13 cellular contexts compared by ENCODE assay signal in genomic region chr2:72895759-72896281, GRCh38. TPM values are rescaled to one million over a fixed set of nuclear protein-coding genes. Genes with fewer than 3 reads are reported as not detected.
A peak's percentile ranks its signal among the peaks of the same experiment; 100 is the strongest.
DNase-seq lines count a peak whose midpoint lies in the region; ATAC-seq and TF ChIP-seq lines count a peak whose summit lies in the region.
"Had no signal": no experiment of that assay in that cellular context is flagged by ENCODE, and none has a peak within 500 bp of the region (broad histone marks: within the 10 kb centered on the region; RNA-seq: fewer than 3 reads in every experiment).

No MANE protein-coding gene starts in this region.

- H3K27me3 ChIP-seq in OCI-LY3 (ENCODE audit: low read depth, low read length) = no peaks in the 10 kb centered on the region
- peaks cover 64% of the 10 kb centered on the region for H3K27me3 ChIP-seq in neural progenitor cell
- peaks cover 10% of the 10 kb centered on the region for H3K27me3 ChIP-seq in A673 (replicated peaks; ENCODE audit: insufficient read depth, low read depth, low read length, poor library complexity)

- H3F3A ChIP-seq in neural progenitor cell (ENCODE audit: low read depth) = peaks cover 15% of the 10 kb centered on the region

- POLR2A ChIA-PET in A673 (lab: Charles Lee; ENCODE audit: low non-redundant PET) = no interaction called here

- DNase-seq in DMS 273 (lab: John Stamatoyannopoulos, UW; ENCODE audit: unreplicated experiment) (peak; percentile 82), fibroblast of the conjunctiva (ENCODE audit: low read depth) (peak; percentile 10), neural progenitor cell (ENCODE audit: low spot score) (peak; percentile 53), UCSD-AML1 (lab: John Stamatoyannopoulos, UW; ENCODE audit: unreplicated experiment) (no peak), A673 (ENCODE audit: low spot score) (no peak)
- DNase-seq: activated B cell treated with CpG ODN at 0.5 μM for 24 hours; activated naive CD8-positive, alpha-beta T cell treated with anti-CD3 and anti-CD28 coated beads, Interleukin-2, amount 50 U/mL, for 24 hours; CD4-positive, CD25-positive, alpha-beta regulatory T cell; gastrocnemius medialis; H9 had no signal

- H3K9ac ChIP-seq in OCI-LY3 (ENCODE audit: low read length) (no peak overlapping the region), neural progenitor cell (no peak overlapping the region)

- TF ChIP-seq CTCF in OCI-LY3 (IDR thresholded peaks at IDR 0.05; ENCODE audit: low read depth, low read length) (no peak), neural progenitor cell (IDR thresholded peaks at IDR 0.05) (no peak), A673 (conservative IDR thresholded peaks at IDR 0.05; ENCODE audit: low read depth, low read length) (no peak)

- BruUV-seq in A673 (replicated peaks; lab: Mats Ljungman, UMichigan) = no TSS peak

- no peak overlapping the region for H3K4me3 Mint-ChIP-seq in neural progenitor cell
- H3K4me3 Mint-ChIP-seq in stimulated activated memory B cell treated with anti-CD40 and anti-IgM and Interleukin-4, amounts not matched to agents 10 μg/mL and 1 μg/mL and 100 μg/mL, for 72 hours = no peak overlapping the region
- H3K4me3 Mint-ChIP-seq: activated B cell treated with CpG ODN at 0.5 μM for 24 hours; activated naive CD8-positive, alpha-beta T cell treated with anti-CD3 and anti-CD28 coated beads, Interleukin-2, amount 50 U/mL, for 24 hours; CD4-positive, CD25-positive, alpha-beta regulatory T cell; H9 had no signal

- no peaks in the 10 kb centered on the region for H3K36me3 Mint-ChIP-seq in neural progenitor cell
- no peaks in the 10 kb centered on the region for H3K36me3 Mint-ChIP-seq in stimulated activated memory B cell treated with anti-CD40 and anti-IgM and Interleukin-4, amounts not matched to agents 10 μg/mL and 1 μg/mL and 100 μg/mL, for 72 hours

- no peak for ATAC-seq in HG03469 (IDR thresholded peaks at IDR 0.05; ENCODE audit: unreplicated experiment)
- ATAC-seq in stimulated activated memory B cell treated with anti-CD40 and anti-IgM and Interleukin-4, amounts not matched to agents 10 μg/mL and 1 μg/mL and 100 μg/mL, for 72 hours = no peak
- ATAC-seq: activated naive CD8-positive, alpha-beta T cell treated with anti-CD3 and anti-CD28 coated beads, Interleukin-2, amount 50 U/mL, for 24 hours had no signal

- CTCF ChIA-PET in A673 (lab: Charles Lee) = interaction anchor here (0.9 kb wide), 1 partner anchor 282 kb away, joined by 3 read pairs; no protein-coding TSS in a partner anchor

- no peak overlapping the region for H3K27ac Mint-ChIP-seq in neural progenitor cell
- H3K27ac Mint-ChIP-seq in stimulated activated memory B cell treated with anti-CD40 and anti-IgM and Interleukin-4, amounts not matched to agents 10 μg/mL and 1 μg/mL and 100 μg/mL, for 72 hours = no peak overlapping the region
- H3K27ac Mint-ChIP-seq: activated B cell treated with CpG ODN at 0.5 μM for 24 hours; activated naive CD8-positive, alpha-beta T cell treated with anti-CD3 and anti-CD28 coated beads, Interleukin-2, amount 50 U/mL, for 24 hours; CD4-positive, CD25-positive, alpha-beta regulatory T cell; H9 had no signal

- H3K27me3 Mint-ChIP-seq in neural progenitor cell (ENCODE audit: insufficient read depth, low read depth) = peaks cover 42% of the 10 kb centered on the region
- peaks cover 75% of the 10 kb centered on the region for H3K27me3 Mint-ChIP-seq in stimulated activated memory B cell treated with anti-CD40 and anti-IgM and Interleukin-4, amounts not matched to agents 10 μg/mL and 1 μg/mL and 100 μg/mL, for 72 hours

- no peaks in the 10 kb centered on the region for H3K9me3 Mint-ChIP-seq in neural progenitor cell
- H3K9me3 Mint-ChIP-seq in stimulated activated memory B cell treated with anti-CD40 and anti-IgM and Interleukin-4, amounts not matched to agents 10 μg/mL and 1 μg/mL and 100 μg/mL, for 72 hours = no peaks in the 10 kb centered on the region
- H3K9me3 Mint-ChIP-seq: activated B cell treated with CpG ODN at 0.5 μM for 24 hours; activated naive CD8-positive, alpha-beta T cell treated with anti-CD3 and anti-CD28 coated beads, Interleukin-2, amount 50 U/mL, for 24 hours; H9 had no signal

- H3K4me1 ChIP-seq in OCI-LY3 (ENCODE audit: low read length) (peaks cover 31% of the 10 kb centered on the region), neural progenitor cell (peaks cover 29% of the 10 kb centered on the region), A673 (ENCODE audit: insufficient read depth, low read length, poor library complexity, severe bottlenecking) (no peaks in the 10 kb centered on the region)

- intact Hi-C loops in A673 (cut with micrococcal nuclease; ENCODE audit: unreplicated experiment) = loop anchor here (10.0 kb wide), 1 partner anchor 189 kb away; no protein-coding TSS in a partner anchor

- H3K9me3 ChIP-seq in OCI-LY3 (ENCODE audit: insufficient read depth, low read length) (no peaks in the 10 kb centered on the region), neural progenitor cell (ENCODE audit: low read depth) (no peaks in the 10 kb centered on the region), A673 (ENCODE audit: low read depth, low read length, poor library complexity, severe bottlenecking) (no peaks in the 10 kb centered on the region)
- H3K9me3 ChIP-seq: gastrocnemius medialis had no signal

- H3K36me3 ChIP-seq in OCI-LY3 (replicated peaks; ENCODE audit: low read depth, low read length) = peaks cover 4% of the 10 kb centered on the region
- H3K36me3 ChIP-seq in neural progenitor cell = no peaks in the 10 kb centered on the region
- H3K36me3 ChIP-seq in A673 (ENCODE audit: insufficient read depth, low read length, poor library complexity, severe bottlenecking) = no peaks in the 10 kb centered on the region

- H2AFZ ChIP-seq in OCI-LY3 (ENCODE audit: low read depth, low read length) (no peak overlapping the region), neural progenitor cell (replicated peaks) (no peak overlapping the region)

- H3K4me3 ChIP-seq in OCI-LY3 (ENCODE audit: low read length) = no peak overlapping the region
- no peak overlapping the region for H3K4me3 ChIP-seq in neural progenitor cell
- H3K4me3 ChIP-seq in A673 (ENCODE audit: low read depth, low read length, poor library complexity, severe bottlenecking) = no peak overlapping the region
- H3K4me3 ChIP-seq: gastrocnemius medialis had no signal

- H3K4me1 Mint-ChIP-seq in neural progenitor cell = peaks cover 16% of the 10 kb centered on the region
- H3K4me1 Mint-ChIP-seq in stimulated activated memory B cell treated with anti-CD40 and anti-IgM and Interleukin-4, amounts not matched to agents 10 μg/mL and 1 μg/mL and 100 μg/mL, for 72 hours = peaks cover 20% of the 10 kb centered on the region
- H3K4me1 Mint-ChIP-seq: activated B cell treated with CpG ODN at 0.5 μM for 24 hours had no signal

- H3K79me2 ChIP-seq in OCI-LY3 (ENCODE audit: low read length) (no peaks in the 10 kb centered on the region), neural progenitor cell (ENCODE audit: low read depth) (no peaks in the 10 kb centered on the region)

- no peaks in the 10 kb centered on the region for H4K20me1 ChIP-seq in OCI-LY3 (ENCODE audit: insufficient read depth, low read length)
- H4K20me1 ChIP-seq in neural progenitor cell (ENCODE audit: low read depth) = no peaks in the 10 kb centered on the region

- no peak overlapping the region for H3K27ac ChIP-seq in OCI-LY3 (ENCODE audit: low read length)
- no peak overlapping the region for H3K27ac ChIP-seq in neural progenitor cell
- H3K27ac ChIP-seq in A673 (ENCODE audit: low read depth, low read length, poor library complexity, severe bottlenecking) = no peak overlapping the region
- H3K27ac ChIP-seq: gastrocnemius medialis had no signal

- H3K4me2 ChIP-seq in OCI-LY3 (ENCODE audit: low read length) (peak overlapping the region; percentile 10; the same call in 1 of the 2 replicates), neural progenitor cell (no peak overlapping the region)

RNA-seq across cellular contexts. Expression of gene SPR, which starts 8.6 kb away (rescaled TPM):
- 2.2 and 4.4 TPM in 2 replicates for total RNA-seq in neural progenitor cell (ENCODE audit: low replicate concordance)
- 22.6 and 25.6 TPM in 2 replicates for total RNA-seq in A673 (2021)
- total RNA-seq: CD4-positive, CD25-positive, alpha-beta regulatory T cell had no signal

RNA-seq across cellular contexts. Expression of gene EMX1, which starts 21.5 kb away (rescaled TPM):
- total RNA-seq in neural progenitor cell (ENCODE audit: low replicate concordance) (0.43 and 7.3 TPM in 2 replicates), A673 (2021) (not detected in 2 replicates)
- total RNA-seq: CD4-positive, CD25-positive, alpha-beta regulatory T cell; gastrocnemius medialis had no signal

Comparison
In these comparisons a context has a peak if more than half of its experiments do, and no peak if none do; other contexts are left out.
1. DNase-seq: peak in DMS 273 (single experiment), fibroblast of the conjunctiva (single experiment) and neural progenitor cell (single experiment); none in UCSD-AML1 (single experiment) and A673 (single experiment).